Comparison of ENCODE assay signal across 1 cellular context in genomic region chr5:27548415-27548814, GRCh38.
TF ChIP-seq lines count a peak whose summit lies in the region.

No MANE protein-coding gene starts in this region.

TF ChIP-seq in H1, 55 proteins besides CTCF, POLR2A, EP300 and RAD21 (continued from another document):
- TF ChIP-seq, protein P1, sequence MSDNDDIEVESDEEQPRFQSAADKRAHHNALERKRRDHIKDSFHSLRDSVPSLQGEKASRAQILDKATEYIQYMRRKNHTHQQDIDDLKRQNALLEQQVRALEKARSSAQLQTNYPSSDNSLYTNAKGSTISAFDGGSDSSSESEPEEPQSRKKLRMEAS (IDR thresholded peaks at IDR 0.05): no peak
- TF ChIP-seq SRF (IDR thresholded peaks at IDR 0.05; ENCODE audit: low read depth, low read length) (no peak), RNF2 (IDR thresholded peaks at IDR 0.05; ENCODE audit: borderline replicate concordance, low read depth, low read length, missing control alignments, poor library complexity, severe bottlenecking) (no peak), RBBP5 (IDR thresholded peaks at IDR 0.05; ENCODE audit: borderline replicate concordance, low read depth, low read length) (no peak), KDM4A (IDR thresholded peaks at IDR 0.05; ENCODE audit: low read depth, low read length, severe bottlenecking) (no peak), TBP (IDR thresholded peaks at IDR 0.05; ENCODE audit: low read depth, low read length) (no peak), SIN3A (conservative IDR thresholded peaks at IDR 0.05 in 1 of 2, IDR thresholded peaks at IDR 0.05 in 1 of 2; ENCODE audit: low read depth in 1 of 2, low read length in 2 of 2) (no peak), USF2 (IDR thresholded peaks at IDR 0.05; ENCODE audit: low read length) (no peak), JUN (IDR thresholded peaks at IDR 0.05; ENCODE audit: low read depth, low read length) (no peak)
